1 cellular context compared by ENCODE assay signal in the genomic region with DNA sequence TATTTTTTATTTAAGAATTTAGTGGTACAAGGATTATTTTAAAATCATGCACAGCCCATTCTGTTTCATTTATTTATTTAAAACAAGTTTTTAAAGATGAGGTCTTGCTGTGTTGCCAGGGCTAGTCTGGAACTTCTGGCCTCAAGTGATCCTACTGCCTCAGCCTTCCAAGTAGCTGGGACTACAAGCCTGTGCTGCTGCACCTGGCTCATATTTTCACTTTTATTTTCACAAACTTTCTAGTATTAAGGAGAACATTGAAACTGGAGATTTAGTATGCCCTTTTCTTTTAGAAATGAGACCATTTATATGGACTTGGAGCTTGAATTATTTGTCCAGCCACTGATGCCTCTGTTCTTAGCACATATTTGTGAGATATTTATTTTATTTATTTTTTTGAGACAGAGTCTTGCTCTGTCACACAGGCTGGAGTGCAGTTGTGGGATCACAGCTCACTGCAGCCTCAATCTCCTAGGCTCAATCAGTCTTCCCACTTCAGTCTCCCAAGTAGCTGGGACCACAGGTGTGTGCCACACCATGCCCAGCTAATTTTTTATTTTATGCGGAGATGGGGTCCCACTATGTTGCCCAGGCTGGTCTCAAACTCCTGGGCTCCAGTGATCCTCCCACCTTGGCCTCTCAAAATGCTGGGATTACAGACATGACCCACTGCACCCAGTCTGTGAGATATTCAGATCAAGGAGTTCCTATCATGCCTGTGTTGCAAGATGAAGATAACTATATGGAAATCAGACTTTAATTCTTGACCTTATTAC.
TF ChIP-seq lines count a peak whose summit lies in the region.

No MANE protein-coding gene starts in this region.

TF ChIP-seq in GM12878, 131 proteins besides CTCF, POLR2A, EP300 and RAD21 (continued from another document):
- TF ChIP-seq, protein P1, sequence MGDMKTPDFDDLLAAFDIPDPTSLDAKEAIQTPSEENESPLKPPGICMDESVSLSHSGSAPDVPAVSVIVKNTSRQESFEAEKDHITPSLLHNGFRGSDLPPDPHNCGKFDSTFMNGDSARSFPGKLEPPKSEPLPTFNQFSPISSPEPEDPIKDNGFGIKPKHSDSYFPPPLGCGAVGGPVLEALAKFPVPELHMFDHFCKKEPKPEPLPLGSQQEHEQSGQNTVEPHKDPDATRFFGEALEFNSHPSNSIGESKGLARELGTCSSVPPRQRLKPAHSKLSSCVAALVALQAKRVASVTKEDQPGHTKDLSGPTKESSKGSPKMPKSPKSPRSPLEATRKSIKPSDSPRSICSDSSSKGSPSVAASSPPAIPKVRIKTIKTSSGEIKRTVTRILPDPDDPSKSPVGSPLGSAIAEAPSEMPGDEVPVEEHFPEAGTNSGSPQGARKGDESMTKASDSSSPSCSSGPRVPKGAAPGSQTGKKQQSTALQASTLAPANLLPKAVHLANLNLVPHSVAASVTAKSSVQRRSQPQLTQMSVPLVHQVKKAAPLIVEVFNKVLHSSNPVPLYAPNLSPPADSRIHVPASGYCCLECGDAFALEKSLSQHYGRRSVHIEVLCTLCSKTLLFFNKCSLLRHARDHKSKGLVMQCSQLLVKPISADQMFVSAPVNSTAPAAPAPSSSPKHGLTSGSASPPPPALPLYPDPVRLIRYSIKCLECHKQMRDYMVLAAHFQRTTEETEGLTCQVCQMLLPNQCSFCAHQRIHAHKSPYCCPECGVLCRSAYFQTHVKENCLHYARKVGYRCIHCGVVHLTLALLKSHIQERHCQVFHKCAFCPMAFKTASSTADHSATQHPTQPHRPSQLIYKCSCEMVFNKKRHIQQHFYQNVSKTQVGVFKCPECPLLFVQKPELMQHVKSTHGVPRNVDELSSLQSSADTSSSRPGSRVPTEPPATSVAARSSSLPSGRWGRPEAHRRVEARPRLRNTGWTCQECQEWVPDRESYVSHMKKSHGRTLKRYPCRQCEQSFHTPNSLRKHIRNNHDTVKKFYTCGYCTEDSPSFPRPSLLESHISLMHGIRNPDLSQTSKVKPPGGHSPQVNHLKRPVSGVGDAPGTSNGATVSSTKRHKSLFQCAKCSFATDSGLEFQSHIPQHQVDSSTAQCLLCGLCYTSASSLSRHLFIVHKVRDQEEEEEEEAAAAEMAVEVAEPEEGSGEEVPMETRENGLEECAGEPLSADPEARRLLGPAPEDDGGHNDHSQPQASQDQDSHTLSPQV (IDR thresholded peaks at IDR 0.05), result no peak
- TF ChIP-seq FOXM1 (IDR thresholded peaks at IDR 0.05; ENCODE audit: low read depth, low read length) (no peak), NFYA (IDR thresholded peaks at IDR 0.05; ENCODE audit: borderline replicate concordance, low read depth, low read length) (no peak), NBN (IDR thresholded peaks at IDR 0.05) (no peak), SMAD5 (IDR thresholded peaks at IDR 0.05; ENCODE audit: low read depth) (no peak)
